Comparison of ENCODE assay signal across 10 cellular contexts in genomic region chr4:82367438-82368097, GRCh38. TPM values are rescaled to one million over a fixed set of nuclear protein-coding genes. Genes with fewer than 3 reads are reported as not detected.
A peak's percentile ranks its signal among the peaks of the same experiment; 100 is the strongest.
DNase-seq lines count a peak whose midpoint lies in the region; ATAC-seq and TF ChIP-seq lines count a peak whose summit lies in the region.
"Had no signal": no experiment of that assay in that cellular context is flagged by ENCODE, and none has a peak within 500 bp of the region (broad histone marks: within the 10 kb centered on the region; RNA-seq: fewer than 3 reads in every experiment).

No MANE protein-coding gene starts in this region.

- no peak overlapping the region for H3K27ac ChIP-seq in BLaER1
- H3K27ac ChIP-seq in H9 (ENCODE audit: insufficient read length, low read depth, low read length): no peak overlapping the region

- H3K4me2 ChIP-seq in BLaER1 (peak overlapping the region; percentile 86), H9 (ENCODE audit: insufficient read depth, insufficient read length, low read length) (peak overlapping the region; percentile 48)

- H3K4me1 ChIP-seq in BLaER1: peaks cover 85% of the 10 kb centered on the region
- peaks cover 3% of the 10 kb centered on the region for H3K4me1 ChIP-seq in H9 (ENCODE audit: insufficient read depth, low read length)

- H4K20me1 ChIP-seq in BLaER1: peaks cover 100% of the 10 kb centered on the region
- H4K20me1 ChIP-seq in H9 (ENCODE audit: control insufficient read depth, insufficient read depth, insufficient read length): no peaks in the 10 kb centered on the region

- H2BK15ac ChIP-seq in H9 (ENCODE audit: low read depth, low read length): no peak overlapping the region

- H2BK5ac ChIP-seq in H9 (ENCODE audit: insufficient read length, low read length): no peak overlapping the region

- peaks cover 49 to 65% of the 10 kb centered on the region in 2 experiments for H3K4me1 Mint-ChIP-seq in H9
- H3K4me1 Mint-ChIP-seq in activated CD8-positive, alpha-beta T cell treated with anti-CD3 and anti-CD28 coated beads, Interleukin-2, amount 10 ng/mL, durations not matched to agents 7 days and 5 days (ENCODE audit: low read depth): peaks cover 78% of the 10 kb centered on the region
- H3K4me1 Mint-ChIP-seq in memory B cell: peaks cover 44% of the 10 kb centered on the region

- H4K5ac ChIP-seq in H9 (ENCODE audit: insufficient read length, low read depth, low read length): no peak overlapping the region

- peaks cover 23 to 88% (median 62%) of the 10 kb centered on the region in 3 experiments for H3K36me3 Mint-ChIP-seq in H9 (ENCODE audit: insufficient read depth in 1 of 3, low read depth in 3 of 3)
- H3K36me3 Mint-ChIP-seq in activated CD8-positive, alpha-beta T cell treated with anti-CD3 and anti-CD28 coated beads, Interleukin-2, amount 10 ng/mL, durations not matched to agents 7 days and 5 days (ENCODE audit: low read depth): peaks cover 81% of the 10 kb centered on the region
- peaks cover 10% of the 10 kb centered on the region for H3K36me3 Mint-ChIP-seq in memory B cell

- no peak overlapping the region for H3K56ac ChIP-seq in H9 (ENCODE audit: insufficient read length, low read depth, low read length)

- ATAC-seq in activated CD8-positive, alpha-beta T cell treated with anti-CD3 and anti-CD28 coated beads, Interleukin-2, amount 10 ng/mL, durations not matched to agents 7 days and 5 days: peak; percentile 50
- no peak for ATAC-seq in memory B cell (ENCODE audit: low read depth)
- ATAC-seq in HG02884 (IDR thresholded peaks at IDR 0.05; ENCODE audit: unreplicated experiment): no peak
- no peak for ATAC-seq in GM18511 (IDR thresholded peaks at IDR 0.05; ENCODE audit: unreplicated experiment)

- no peak overlapping the region for H3K14ac ChIP-seq in H9 (ENCODE audit: insufficient read depth, low read length)

- no peak overlapping the region for H3K18ac ChIP-seq in H9 (ENCODE audit: insufficient read length, low read depth, low read length)

- POLR2A ChIA-PET in activated CD8-positive, alpha-beta T cell treated with anti-CD3 and anti-CD28 coated beads, Interleukin-2, amount 10 ng/mL, durations not matched to agents 7 days and 5 days (lab: Charles Lee): interaction anchor here (0.8 to 1.9 kb wide), 2 partner anchors 12 to 62 kb away, joined by 3 to 6 read pairs; partner anchors contain the start of gene HNRNPDL

- H3K9me3 ChIP-seq in BLaER1 (no peaks in the 10 kb centered on the region), H9 (ENCODE audit: control insufficient read depth, low read depth, low read length) (no peaks in the 10 kb centered on the region)

- H3K9me3 Mint-ChIP-seq in H9: peaks cover 0 to 2% of the 10 kb centered on the region in 2 experiments; a peak in 1 of 5 replicates
- H3K9me3 Mint-ChIP-seq in activated CD8-positive, alpha-beta T cell treated with anti-CD3 and anti-CD28 coated beads, Interleukin-2, amount 10 ng/mL, durations not matched to agents 7 days and 5 days (ENCODE audit: insufficient read depth): no peaks in the 10 kb centered on the region
- H3K9me3 Mint-ChIP-seq in memory B cell: no peaks in the 10 kb centered on the region
- H3K9me3 Mint-ChIP-seq: naive B cell had no signal

- peaks cover 82% of the 10 kb centered on the region for H3K79me2 ChIP-seq in H9 (ENCODE audit: insufficient read depth, low read length)

- no peak for TF ChIP-seq CTCF in H9 (conservative IDR thresholded peaks at IDR 0.05)

- no peak overlapping the region for H2AFZ ChIP-seq in H9 (ENCODE audit: low read length)

- no peak overlapping the region for H2BK20ac ChIP-seq in H9 (ENCODE audit: low read depth, low read length, poor library complexity, severe bottlenecking)

- no peak for DNase-seq in H9
- DNase-seq in activated CD8-positive, alpha-beta T cell treated with anti-CD3 and anti-CD28 coated beads, Interleukin-2, amount 10 ng/mL, durations not matched to agents 7 days and 5 days: no peak
- DNase-seq in memory B cell (ENCODE audit: low spot score in 2 of 2): no peak
- DNase-seq in RKO (ENCODE audit: low spot score): no peak
- no peak for DNase-seq in NCI-H1417 (lab: John Stamatoyannopoulos, UW)
- DNase-seq: naive B cell, NCI-H1436 had no signal

- H4K91ac ChIP-seq in H9 (ENCODE audit: insufficient read length, low read depth, low read length): no peak overlapping the region

- peaks cover 75% of the 10 kb centered on the region for H3K36me3 ChIP-seq in BLaER1

- H2AK5ac ChIP-seq in H9 (ENCODE audit: insufficient read length, low read length): no peak overlapping the region

- H3K9ac ChIP-seq in BLaER1: no peak overlapping the region; the same call in 1 of the 2 replicates
- peak overlapping the region; percentile 51 for H3K9ac ChIP-seq in H9 (ENCODE audit: extremely low read depth, insufficient read length, low read length)

- H3K27me3 ChIP-seq in BLaER1 (no peaks in the 10 kb centered on the region), H9 (ENCODE audit: insufficient read depth, low read length) (no peaks in the 10 kb centered on the region)

- CTCF ChIA-PET in activated CD8-positive, alpha-beta T cell treated with anti-CD3 and anti-CD28 coated beads, Interleukin-2, amount 10 ng/mL, durations not matched to agents 7 days and 5 days (lab: Charles Lee): interaction anchor here (2.9 kb wide), 1 partner anchor 11 kb away, joined by 11 read pairs; no protein-coding TSS in a partner anchor

- H3K4ac ChIP-seq in H9 (ENCODE audit: low read depth, low read length): no peak overlapping the region

- H3K27ac Mint-ChIP-seq in H9: peak overlapping the region in 1 of 3 experiments; percentile 68; a peak in 1 of 7 replicates
- peak overlapping the region; percentile 58 for H3K27ac Mint-ChIP-seq in activated CD8-positive, alpha-beta T cell treated with anti-CD3 and anti-CD28 coated beads, Interleukin-2, amount 10 ng/mL, durations not matched to agents 7 days and 5 days
- H3K27ac Mint-ChIP-seq in memory B cell: peak overlapping the region; percentile 55

- H3T11ph ChIP-seq in H9 (ENCODE audit: low read length): no peak overlapping the region

- H2BK120ac ChIP-seq in H9 (ENCODE audit: low read depth, low read length, poor library complexity, severe bottlenecking): no peak overlapping the region

- WGBS in H9 (ENCODE audit: extremely low coverage, insufficient read length, low lambda C conversion rate): no CpG with 5 or more reads among the region's 5 CpGs

- H3K23me2 ChIP-seq in H9 (ENCODE audit: insufficient read length, low read depth, low read length, poor library complexity, severe bottlenecking): peaks cover 9% of the 10 kb centered on the region

- no peak overlapping the region for H3K23ac ChIP-seq in H9 (ENCODE audit: insufficient read length, low read depth, low read length)

- H4K8ac ChIP-seq in H9 (replicated peaks; ENCODE audit: insufficient read length, low read depth, low read length): peak overlapping the region; percentile 47

- H3K79me1 ChIP-seq in H9 (ENCODE audit: insufficient read depth, low read depth, low read length, poor library complexity, severe bottlenecking): no peaks in the 10 kb centered on the region

- H3K4me3 ChIP-seq in BLaER1: no peak overlapping the region

- H3K4me3 Mint-ChIP-seq in H9 (peak overlapping the region in 1 of 2 experiments; percentile 58; a peak in 2 of 5 replicates), memory B cell (no peak overlapping the region)
- H3K4me3 Mint-ChIP-seq in activated CD8-positive, alpha-beta T cell treated with anti-CD3 and anti-CD28 coated beads, Interleukin-2, amount 10 ng/mL, durations not matched to agents 7 days and 5 days: peak overlapping the region; percentile 19

- no peaks in the 10 kb centered on the region for H3K27me3 Mint-ChIP-seq in H9 (ENCODE audit: low read depth)
- no peaks in the 10 kb centered on the region for H3K27me3 Mint-ChIP-seq in activated CD8-positive, alpha-beta T cell treated with anti-CD3 and anti-CD28 coated beads, Interleukin-2, amount 10 ng/mL, durations not matched to agents 7 days and 5 days (ENCODE audit: low read depth)
- no peaks in the 10 kb centered on the region for H3K27me3 Mint-ChIP-seq in memory B cell
- H3K27me3 Mint-ChIP-seq: naive B cell had no signal

- H2BK12ac ChIP-seq in H9 (ENCODE audit: insufficient read length, low read depth, low read length): no peak overlapping the region

RNA-seq across cellular contexts. Expression of gene HNRNPD, which starts 6.2 kb away (rescaled TPM):
- total RNA-seq in H9 (2021): 610 and 611 TPM in 2 replicates
- 100 to 1,000 TPM; 405 to 406 TPM for total RNA-seq in activated CD8-positive, alpha-beta T cell treated with anti-CD3 and anti-CD28 coated beads, Interleukin-2, amount 10 ng/mL, durations not matched to agents 7 days and 5 days
